Comparison of ENCODE assay signal across 1 cellular context in the genomic region with DNA sequence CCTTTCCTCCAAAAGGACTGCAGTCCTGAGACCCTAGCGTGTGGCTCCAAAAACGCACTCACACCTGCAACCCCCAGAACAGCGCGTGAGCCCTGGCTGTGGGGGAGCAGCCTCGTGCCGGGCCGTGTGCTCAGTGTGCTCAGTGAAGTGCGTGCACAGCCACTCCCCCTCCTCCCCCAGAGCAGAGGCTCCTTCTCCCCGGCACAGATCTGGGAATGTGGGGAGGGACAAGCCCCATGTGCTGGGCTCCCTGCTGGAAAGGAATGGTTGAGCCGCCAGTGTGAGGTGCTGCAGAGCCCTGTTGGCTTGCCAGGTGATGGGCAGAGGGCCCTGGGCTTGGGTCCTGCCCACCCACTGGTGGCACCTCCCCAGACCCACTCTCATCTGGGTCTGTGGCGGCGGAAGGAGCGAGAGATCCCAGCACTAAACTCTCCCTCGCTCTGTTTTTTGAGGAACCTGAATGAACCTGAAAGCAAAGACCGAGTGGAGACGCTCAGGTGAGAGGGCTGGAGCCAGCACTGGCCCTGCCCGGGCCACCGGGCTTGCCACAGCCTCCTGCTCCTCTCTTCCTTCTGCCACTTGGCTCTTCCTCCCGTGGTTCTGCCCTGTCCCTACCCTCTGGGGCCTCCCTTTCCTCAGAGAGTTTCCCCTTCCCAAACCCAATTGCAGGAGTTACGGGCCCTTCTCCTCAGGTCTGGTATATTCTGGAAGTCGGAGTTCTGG.
TF ChIP-seq lines count a peak whose summit lies in the region.

No MANE protein-coding gene starts in this region.

TF ChIP-seq in GM23338, 12 proteins besides CTCF, POLR2A, EP300 and RAD21 (continued from another document):
- TF ChIP-seq, protein P1, sequence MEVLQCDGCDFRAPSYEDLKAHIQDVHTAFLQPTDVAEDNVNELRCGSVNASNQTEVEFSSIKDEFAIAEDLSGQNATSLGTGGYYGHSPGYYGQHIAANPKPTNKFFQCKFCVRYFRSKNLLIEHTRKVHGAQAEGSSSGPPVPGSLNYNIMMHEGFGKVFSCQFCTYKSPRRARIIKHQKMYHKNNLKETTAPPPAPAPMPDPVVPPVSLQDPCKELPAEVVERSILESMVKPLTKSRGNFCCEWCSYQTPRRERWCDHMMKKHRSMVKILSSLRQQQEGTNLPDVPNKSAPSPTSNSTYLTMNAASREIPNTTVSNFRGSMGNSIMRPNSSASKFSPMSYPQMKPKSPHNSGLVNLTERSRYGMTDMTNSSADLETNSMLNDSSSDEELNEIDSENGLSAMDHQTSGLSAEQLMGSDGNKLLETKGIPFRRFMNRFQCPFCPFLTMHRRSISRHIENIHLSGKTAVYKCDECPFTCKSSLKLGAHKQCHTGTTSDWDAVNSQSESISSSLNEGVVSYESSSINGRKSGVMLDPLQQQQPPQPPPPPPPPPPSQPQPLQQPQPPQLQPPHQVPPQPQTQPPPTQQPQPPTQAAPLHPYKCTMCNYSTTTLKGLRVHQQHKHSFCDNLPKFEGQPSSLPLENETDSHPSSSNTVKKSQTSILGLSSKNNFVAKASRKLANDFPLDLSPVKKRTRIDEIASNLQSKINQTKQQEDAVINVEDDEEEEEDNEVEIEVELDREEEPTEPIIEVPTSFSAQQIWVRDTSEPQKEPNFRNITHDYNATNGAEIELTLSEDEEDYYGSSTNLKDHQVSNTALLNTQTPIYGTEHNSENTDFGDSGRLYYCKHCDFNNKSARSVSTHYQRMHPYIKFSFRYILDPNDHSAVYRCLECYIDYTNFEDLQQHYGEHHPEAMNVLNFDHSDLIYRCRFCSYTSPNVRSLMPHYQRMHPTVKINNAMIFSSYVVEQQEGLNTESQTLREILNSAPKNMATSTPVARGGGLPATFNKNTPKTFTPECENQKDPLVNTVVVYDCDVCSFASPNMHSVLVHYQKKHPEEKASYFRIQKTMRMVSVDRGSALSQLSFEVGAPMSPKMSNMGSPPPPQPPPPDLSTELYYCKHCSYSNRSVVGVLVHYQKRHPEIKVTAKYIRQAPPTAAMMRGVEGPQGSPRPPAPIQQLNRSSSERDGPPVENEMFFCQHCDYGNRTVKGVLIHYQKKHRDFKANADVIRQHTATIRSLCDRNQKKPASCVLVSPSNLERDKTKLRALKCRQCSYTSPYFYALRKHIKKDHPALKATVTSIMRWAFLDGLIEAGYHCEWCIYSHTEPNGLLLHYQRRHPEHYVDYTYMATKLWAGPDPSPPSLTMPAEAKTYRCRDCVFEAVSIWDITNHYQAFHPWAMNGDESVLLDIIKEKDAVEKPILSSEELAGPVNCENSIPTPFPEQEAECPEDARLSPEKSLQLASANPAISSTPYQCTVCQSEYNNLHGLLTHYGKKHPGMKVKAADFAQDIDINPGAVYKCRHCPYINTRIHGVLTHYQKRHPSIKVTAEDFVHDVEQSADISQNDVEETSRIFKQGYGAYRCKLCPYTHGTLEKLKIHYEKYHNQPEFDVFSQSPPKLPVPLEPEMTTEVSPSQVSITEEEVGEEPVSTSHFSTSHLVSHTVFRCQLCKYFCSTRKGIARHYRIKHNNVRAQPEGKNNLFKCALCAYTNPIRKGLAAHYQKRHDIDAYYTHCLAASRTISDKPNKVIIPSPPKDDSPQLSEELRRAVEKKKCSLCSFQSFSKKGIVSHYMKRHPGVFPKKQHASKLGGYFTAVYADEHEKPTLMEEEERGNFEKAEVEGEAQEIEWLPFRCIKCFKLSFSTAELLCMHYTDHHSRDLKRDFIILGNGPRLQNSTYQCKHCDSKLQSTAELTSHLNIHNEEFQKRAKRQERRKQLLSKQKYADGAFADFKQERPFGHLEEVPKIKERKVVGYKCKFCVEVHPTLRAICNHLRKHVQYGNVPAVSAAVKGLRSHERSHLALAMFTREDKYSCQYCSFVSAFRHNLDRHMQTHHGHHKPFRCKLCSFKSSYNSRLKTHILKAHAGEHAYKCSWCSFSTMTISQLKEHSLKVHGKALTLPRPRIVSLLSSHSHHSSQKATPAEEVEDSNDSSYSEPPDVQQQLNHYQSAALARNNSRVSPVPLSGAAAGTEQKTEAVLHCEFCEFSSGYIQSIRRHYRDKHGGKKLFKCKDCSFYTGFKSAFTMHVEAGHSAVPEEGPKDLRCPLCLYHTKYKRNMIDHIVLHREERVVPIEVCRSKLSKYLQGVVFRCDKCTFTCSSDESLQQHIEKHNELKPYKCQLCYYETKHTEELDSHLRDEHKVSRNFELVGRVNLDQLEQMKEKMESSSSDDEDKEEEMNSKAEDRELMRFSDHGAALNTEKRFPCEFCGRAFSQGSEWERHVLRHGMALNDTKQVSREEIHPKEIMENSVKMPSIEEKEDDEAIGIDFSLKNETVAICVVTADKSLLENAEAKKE (CRISPR knock-in tag; IDR thresholded peaks at IDR 0.05) = no peak
- TF ChIP-seq EZH2 (IDR thresholded peaks at IDR 0.05; ENCODE audit: low read depth, unreplicated experiment) (no peak), ZNF331 (CRISPR knock-in tag; IDR thresholded peaks at IDR 0.05; ENCODE audit: low read depth) (no peak), NANOG (IDR thresholded peaks at IDR 0.05; ENCODE audit: borderline replicate concordance) (no peak), CREB1 (CRISPR knock-in tag; IDR thresholded peaks at IDR 0.05; ENCODE audit: low read depth) (no peak), ZNF114 (CRISPR knock-in tag; IDR thresholded peaks at IDR 0.05) (no peak), JUNB (IDR thresholded peaks at IDR 0.05; ENCODE audit: unreplicated experiment) (no peak), STAT1 (IDR thresholded peaks at IDR 0.05; ENCODE audit: unreplicated experiment) (no peak), POLR2AphosphoS5 (IDR thresholded peaks at IDR 0.05; ENCODE audit: low read depth) (no peak)
- TF ChIP-seq, protein P2, sequence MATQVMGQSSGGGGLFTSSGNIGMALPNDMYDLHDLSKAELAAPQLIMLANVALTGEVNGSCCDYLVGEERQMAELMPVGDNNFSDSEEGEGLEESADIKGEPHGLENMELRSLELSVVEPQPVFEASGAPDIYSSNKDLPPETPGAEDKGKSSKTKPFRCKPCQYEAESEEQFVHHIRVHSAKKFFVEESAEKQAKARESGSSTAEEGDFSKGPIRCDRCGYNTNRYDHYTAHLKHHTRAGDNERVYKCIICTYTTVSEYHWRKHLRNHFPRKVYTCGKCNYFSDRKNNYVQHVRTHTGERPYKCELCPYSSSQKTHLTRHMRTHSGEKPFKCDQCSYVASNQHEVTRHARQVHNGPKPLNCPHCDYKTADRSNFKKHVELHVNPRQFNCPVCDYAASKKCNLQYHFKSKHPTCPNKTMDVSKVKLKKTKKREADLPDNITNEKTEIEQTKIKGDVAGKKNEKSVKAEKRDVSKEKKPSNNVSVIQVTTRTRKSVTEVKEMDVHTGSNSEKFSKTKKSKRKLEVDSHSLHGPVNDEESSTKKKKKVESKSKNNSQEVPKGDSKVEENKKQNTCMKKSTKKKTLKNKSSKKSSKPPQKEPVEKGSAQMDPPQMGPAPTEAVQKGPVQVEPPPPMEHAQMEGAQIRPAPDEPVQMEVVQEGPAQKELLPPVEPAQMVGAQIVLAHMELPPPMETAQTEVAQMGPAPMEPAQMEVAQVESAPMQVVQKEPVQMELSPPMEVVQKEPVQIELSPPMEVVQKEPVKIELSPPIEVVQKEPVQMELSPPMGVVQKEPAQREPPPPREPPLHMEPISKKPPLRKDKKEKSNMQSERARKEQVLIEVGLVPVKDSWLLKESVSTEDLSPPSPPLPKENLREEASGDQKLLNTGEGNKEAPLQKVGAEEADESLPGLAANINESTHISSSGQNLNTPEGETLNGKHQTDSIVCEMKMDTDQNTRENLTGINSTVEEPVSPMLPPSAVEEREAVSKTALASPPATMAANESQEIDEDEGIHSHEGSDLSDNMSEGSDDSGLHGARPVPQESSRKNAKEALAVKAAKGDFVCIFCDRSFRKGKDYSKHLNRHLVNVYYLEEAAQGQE (IDR thresholded peaks at IDR 0.05; ENCODE audit: unreplicated experiment) = no peak
- TF ChIP-seq, protein P3, sequence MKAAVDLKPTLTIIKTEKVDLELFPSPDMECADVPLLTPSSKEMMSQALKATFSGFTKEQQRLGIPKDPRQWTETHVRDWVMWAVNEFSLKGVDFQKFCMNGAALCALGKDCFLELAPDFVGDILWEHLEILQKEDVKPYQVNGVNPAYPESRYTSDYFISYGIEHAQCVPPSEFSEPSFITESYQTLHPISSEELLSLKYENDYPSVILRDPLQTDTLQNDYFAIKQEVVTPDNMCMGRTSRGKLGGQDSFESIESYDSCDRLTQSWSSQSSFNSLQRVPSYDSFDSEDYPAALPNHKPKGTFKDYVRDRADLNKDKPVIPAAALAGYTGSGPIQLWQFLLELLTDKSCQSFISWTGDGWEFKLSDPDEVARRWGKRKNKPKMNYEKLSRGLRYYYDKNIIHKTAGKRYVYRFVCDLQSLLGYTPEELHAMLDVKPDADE (IDR thresholded peaks at IDR 0.05) = no peak
